ENCODE assay signal across 9 cellular contexts in the genomic region with DNA sequence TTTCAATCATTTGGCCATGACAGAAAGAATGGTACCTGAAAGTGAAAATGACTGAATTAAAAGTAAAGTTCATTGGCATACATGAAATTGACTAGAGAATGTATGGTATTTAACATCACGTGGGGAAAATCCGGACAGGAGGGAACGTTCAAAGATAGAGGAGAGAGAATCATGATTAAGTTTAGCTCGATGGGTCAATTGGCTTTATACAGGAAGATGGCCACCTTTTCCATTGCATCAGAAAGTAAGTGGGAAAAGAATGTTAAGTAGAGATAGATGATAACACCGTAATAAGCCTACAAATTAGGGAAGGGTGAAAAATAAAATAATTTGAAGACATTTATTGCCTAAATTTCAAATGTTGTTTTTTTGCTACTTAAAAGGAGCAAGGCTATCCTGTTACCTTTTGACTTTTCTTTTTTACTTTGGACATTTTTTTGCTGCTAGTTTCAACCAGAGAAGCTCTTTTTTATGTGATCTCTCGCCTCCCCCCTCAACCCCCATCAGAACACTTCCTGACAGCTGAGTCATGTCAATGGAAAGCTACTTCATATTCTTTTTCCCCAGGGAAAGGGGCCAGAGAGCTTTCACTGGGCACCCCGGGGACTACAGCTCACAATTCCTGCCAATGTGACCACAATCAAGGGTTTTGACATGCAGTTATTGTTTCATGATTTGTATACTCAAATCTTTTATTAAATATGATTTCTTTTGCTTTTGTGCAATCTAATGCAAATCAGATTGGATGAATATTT. TPM values are rescaled to one million over a fixed set of nuclear protein-coding genes. Genes with fewer than 3 reads are reported as not detected.
A peak's percentile ranks its signal among the peaks of the same experiment; 100 is the strongest.
DNase-seq lines count a peak whose midpoint lies in the region; ATAC-seq and TF ChIP-seq lines count a peak whose summit lies in the region.
"Had no signal": no experiment of that assay in that cellular context is flagged by ENCODE, and none has a peak within 500 bp of the region (broad histone marks: within the 10 kb centered on the region; RNA-seq: fewer than 3 reads in every experiment).

No MANE protein-coding gene starts in this region.

- no peaks in the 10 kb centered on the region for H3K27me3 Mint-ChIP-seq in endodermal cell (ENCODE audit: insufficient read depth)
- no peaks in the 10 kb centered on the region for H3K27me3 Mint-ChIP-seq in effector memory CD8-positive, alpha-beta T cell

- no peak overlapping the region for H2BK15ac ChIP-seq in mesendoderm (replicated peaks; ENCODE audit: low read depth)

- TF ChIP-seq CTCF in endodermal cell (conservative IDR thresholded peaks at IDR 0.05) (no peak), upper lobe of left lung (IDR thresholded peaks at IDR 0.05) (no peak)

- H2BK120ac ChIP-seq in mesendoderm (ENCODE audit: low read depth, low read length): no peak overlapping the region

- DNase-seq in DMS153 (lab: John Stamatoyannopoulos, UW) (peak; percentile 80), NCI-H1092 (lab: John Stamatoyannopoulos, UW) (peak; percentile 75), endodermal cell (peak; percentile 48), mesendoderm (peak; percentile 41), erythroblast (lab: John Stamatoyannopoulos, UW) (no peak), NCI-H2029 treated with DMSO at 0.1 percent for 48 hours (lab: John Stamatoyannopoulos, UW) (no peak), upper lobe of left lung (no peak)
- DNase-seq in effector memory CD8-positive, alpha-beta T cell: no peak
- DNase-seq: NCI-H446 treated with DMSO at 0.1 percent for 48 hours had no signal

- H3K27ac Mint-ChIP-seq in endodermal cell: no peak overlapping the region
- no peak overlapping the region for H3K27ac Mint-ChIP-seq in effector memory CD8-positive, alpha-beta T cell

- no peak for ATAC-seq in upper lobe of left lung (ENCODE audit: low FRiP score in 2 of 2)
- ATAC-seq in effector memory CD8-positive, alpha-beta T cell (replicated peaks): no peak

- H3K36me3 Mint-ChIP-seq in endodermal cell (ENCODE audit: low read depth): no peaks in the 10 kb centered on the region
- no peaks in the 10 kb centered on the region for H3K36me3 Mint-ChIP-seq in effector memory CD8-positive, alpha-beta T cell (ENCODE audit: insufficient read depth)

- TF ChIP-seq POLR2A in erythroblast (IDR thresholded peaks at IDR 0.05; ENCODE audit: low read length) (no peak), upper lobe of left lung (IDR thresholded peaks at IDR 0.05) (no peak)

- H3K4me1 ChIP-seq in endodermal cell (ENCODE audit: control insufficient read depth, insufficient read depth, low read length) (no peaks in the 10 kb centered on the region), mesendoderm (ENCODE audit: control insufficient read depth, low read depth, low read length) (no peaks in the 10 kb centered on the region), upper lobe of left lung (no peaks in the 10 kb centered on the region)

- H4K8ac ChIP-seq in mesendoderm (ENCODE audit: low read depth, low read length): no peak overlapping the region

- no peaks in the 10 kb centered on the region for H3K27me3 ChIP-seq in endodermal cell (ENCODE audit: control insufficient read depth, insufficient read depth, low read length, poor library complexity, severe bottlenecking)
- no peaks in the 10 kb centered on the region for H3K27me3 ChIP-seq in mesendoderm (ENCODE audit: insufficient read depth, low read length, poor library complexity)
- H3K27me3 ChIP-seq in upper lobe of left lung: no peaks in the 10 kb centered on the region

- H4K5ac ChIP-seq in mesendoderm (ENCODE audit: low read length): no peak overlapping the region

- 78 to 85% methylated on average over 5 to 7 of the region's 7 CpGs for WGBS in endodermal cell (ENCODE audit: insufficient coverage in 1 of 2, insufficient read length in 1 of 2), 2 experiments
- no CpG with 5 or more reads among the region's 7 CpGs for WGBS in mesendoderm (ENCODE audit: extremely low coverage, insufficient coverage, low lambda C conversion rate)
- 62 to 78% methylated on average over 7 of the region's 7 CpGs for WGBS in upper lobe of left lung, 2 donors

- H3K56ac ChIP-seq in mesendoderm (ENCODE audit: low read length): no peak overlapping the region

- H3K4me2 ChIP-seq in mesendoderm (ENCODE audit: low read length): no peak overlapping the region

- H3K18ac ChIP-seq in mesendoderm (ENCODE audit: low read length): no peak overlapping the region

- no peak overlapping the region for H3K23ac ChIP-seq in mesendoderm (ENCODE audit: low read length)

- no peaks in the 10 kb centered on the region for H3K4me1 Mint-ChIP-seq in endodermal cell
- H3K4me1 Mint-ChIP-seq in effector memory CD8-positive, alpha-beta T cell (ENCODE audit: low read depth in 2 of 2): no peaks in the 10 kb centered on the region

- H2BK5ac ChIP-seq in mesendoderm (ENCODE audit: low read length): no peak overlapping the region

- no peaks in the 10 kb centered on the region for H3K79me2 ChIP-seq in mesendoderm (ENCODE audit: control insufficient read depth, insufficient read depth, low read length)

- no peak for TF ChIP-seq EP300 in upper lobe of left lung (IDR thresholded peaks at IDR 0.05)

- no peaks in the 10 kb centered on the region for H3K79me1 ChIP-seq in mesendoderm (ENCODE audit: low read length)

- no peak overlapping the region for H2AK5ac ChIP-seq in mesendoderm (ENCODE audit: low read length)

- H3K36me3 ChIP-seq in endodermal cell (ENCODE audit: control insufficient read depth, insufficient read depth, low read length) (no peaks in the 10 kb centered on the region), mesendoderm (ENCODE audit: control insufficient read depth, insufficient read depth, low read length) (no peaks in the 10 kb centered on the region), upper lobe of left lung (no peaks in the 10 kb centered on the region)

- no peak overlapping the region for H3K4ac ChIP-seq in mesendoderm (ENCODE audit: low read depth, low read length)

- H3K27ac ChIP-seq in endodermal cell (ENCODE audit: low read depth, low read length) (no peak overlapping the region), mesendoderm (ENCODE audit: low read depth, low read length) (no peak overlapping the region), upper lobe of left lung (peak overlapping the region in 1 of 4 donors; percentile 4)

- no peaks in the 10 kb centered on the region for H3K9me3 Mint-ChIP-seq in endodermal cell
- no peaks in the 10 kb centered on the region for H3K9me3 Mint-ChIP-seq in effector memory CD8-positive, alpha-beta T cell

- H3K4me3 ChIP-seq in endodermal cell (ENCODE audit: low read length) (no peak overlapping the region), mesendoderm (ENCODE audit: low read length) (no peak overlapping the region), upper lobe of left lung (no peak overlapping the region)

- H3K9ac ChIP-seq in endodermal cell (ENCODE audit: extremely low read depth, low read length, poor library complexity, severe bottlenecking): no peak overlapping the region
- H3K9ac ChIP-seq in mesendoderm (ENCODE audit: low read length): no peak overlapping the region

- H3K4me3 Mint-ChIP-seq in endodermal cell: no peak overlapping the region
- no peak overlapping the region for H3K4me3 Mint-ChIP-seq in effector memory CD8-positive, alpha-beta T cell

- H3K9me3 ChIP-seq in endodermal cell (ENCODE audit: control insufficient read depth, low read length): no peaks in the 10 kb centered on the region
- no peaks in the 10 kb centered on the region for H3K9me3 ChIP-seq in upper lobe of left lung

RNA-seq across cellular contexts. Expression of gene CCDC102B, which starts 0.8 kb away (rescaled TPM):
- total RNA-seq in endodermal cell: 1 to 10 TPM; 4.9 to 5.0 TPM
- 8.2 TPM for polyA plus RNA-seq in endodermal cell (2013, experiment 1 of 2)
- 6.8 TPM for polyA plus RNA-seq in endodermal cell (2013, experiment 2 of 2)
- polyA plus RNA-seq in mesendoderm (2013, experiment 1 of 2): 1.2 TPM
- polyA plus RNA-seq in mesendoderm (2013, experiment 2 of 2): 0.98 TPM
- 10 to 100 TPM in 5 of 6 donors, 1 to 10 TPM in 1; 6.2 to 51.3 (median 20.3) TPM for total RNA-seq in upper lobe of left lung

Comparison
In these comparisons a context has a peak if more than half of its experiments do, and no peak if none do; other contexts are left out.
1. DNase-seq: peak in DMS153 (single experiment), NCI-H1092 (single experiment), endodermal cell (single experiment) and mesendoderm (single experiment); none in erythroblast (0 of 2), NCI-H2029 treated with DMSO at 0.1 percent for 48 hours (single experiment), upper lobe of left lung (0 of 2) and effector memory CD8-positive, alpha-beta T cell (0 of 3).